Comparison of ENCODE assay signal across 8 cellular contexts in the genomic region with DNA sequence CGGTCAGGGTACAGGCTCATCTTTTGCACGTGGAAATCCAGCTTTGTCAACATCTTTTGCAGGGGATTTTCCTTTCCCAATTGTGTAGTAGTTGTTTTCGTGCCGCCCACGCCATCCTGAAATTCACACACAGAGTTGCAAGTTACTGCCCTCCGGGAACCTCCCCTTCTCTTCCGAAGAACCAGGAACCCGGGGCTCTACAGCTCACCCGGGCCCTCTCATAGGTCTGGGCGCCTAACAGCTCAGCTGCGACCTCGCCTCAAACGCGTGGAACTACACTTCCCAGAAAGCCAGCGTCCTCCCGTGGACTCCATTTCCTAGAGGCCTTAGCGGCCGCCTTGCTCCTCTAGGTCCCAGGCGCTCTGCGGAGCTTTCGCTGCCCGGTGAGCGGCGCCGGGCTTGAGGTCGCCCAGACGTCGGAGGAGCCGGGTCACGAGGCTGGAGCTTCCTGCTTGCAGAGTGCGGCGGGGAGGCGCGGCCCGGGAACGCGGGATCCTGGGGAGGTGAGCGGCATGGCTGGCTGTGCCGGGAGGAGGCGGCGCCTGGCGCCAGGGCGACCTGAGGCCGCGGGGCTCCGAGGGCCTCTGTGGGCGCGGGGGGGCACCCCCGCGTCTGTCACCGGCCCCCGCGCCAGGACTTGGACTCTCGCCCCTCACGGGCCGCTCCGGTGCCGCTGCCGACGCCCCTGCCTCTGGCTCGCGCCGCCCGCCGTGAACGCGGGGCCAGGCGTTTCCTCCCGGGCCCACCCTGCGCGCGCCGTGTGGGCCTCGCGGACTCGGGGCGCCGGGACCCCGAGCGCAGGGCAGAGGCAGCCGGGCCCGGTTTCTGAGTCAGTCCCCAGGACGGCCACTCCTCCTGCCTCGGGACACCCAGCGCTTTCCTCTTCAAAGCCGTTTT. TPM values are rescaled to one million over a fixed set of nuclear protein-coding genes. Genes with fewer than 3 reads are reported as not detected.
A peak's percentile ranks its signal among the peaks of the same experiment; 100 is the strongest.
DNase-seq lines count a peak whose midpoint lies in the region; ATAC-seq, FAIRE-seq and TF ChIP-seq lines count a peak whose summit lies in the region.

A gene (plus strand): TSS at position 329 of the 897 bp plus-strand sequence. CDS start 1,095 bp downstream, outside the sequence.

- H3K9me3 ChIP-seq in left ventricle myocardium inferior (replicated peaks) (no peaks in the 10 kb centered on the region), upper lobe of right lung (no peaks in the 10 kb centered on the region)

- peaks cover 38% of the 10 kb centered on the region for H3K4me1 ChIP-seq in left ventricle myocardium inferior
- peaks cover 13% of the 10 kb centered on the region for H3K4me1 ChIP-seq in upper lobe of right lung

- H3K9me3 Mint-ChIP-seq in progenitor cell of endocrine pancreas (ENCODE audit: low read depth), result no peaks in the 10 kb centered on the region

- peak within 1 kb of the TSS; percentile 79 for H3K4me3 Mint-ChIP-seq in progenitor cell of endocrine pancreas (ENCODE audit: low read depth)

- H3K36me3 ChIP-seq in left ventricle myocardium inferior (peaks cover 29% of the 10 kb centered on the region), upper lobe of right lung (peaks cover 12% of the 10 kb centered on the region)

- H3K27ac Mint-ChIP-seq in progenitor cell of endocrine pancreas, result peak within 1 kb of the TSS; percentile 88

- DNase-seq in GM12892 (ENCODE audit: insufficient read length), result peak; percentile 83
- peak; percentile 11 for DNase-seq in NCI-H1417 treated with DMSO at 0.1 percent for 48 hours (lab: John Stamatoyannopoulos, UW)
- peak; percentile 32 to 95 (median 84) for DNase-seq in amygdala (lab: John Stamatoyannopoulos, UW)
- peak; percentile 89 for DNase-seq in left ventricle myocardium inferior
- DNase-seq in progenitor cell of endocrine pancreas (ENCODE audit: low spot score, unreplicated experiment), result peak; percentile 78
- DNase-seq in upper lobe of right lung, result peak; percentile 96

- intact Hi-C loops in T-helper 1 cell treated with Interleukin-12 subunit alpha and Interleukin-12 subunit beta and Interleukin-4 antibody, amounts not matched to agents 30 ng/mL and 1 ng/mL, for 36 hours (cut with micrococcal nuclease), result loop anchor here (1.0 to 5.0 kb wide), 7 partner anchors 130 to 697 kb away; a partner anchor contains a TSS
- intact Hi-C loops in left ventricle myocardium inferior (cut with micrococcal nuclease) (loop anchor here (10.0 kb wide), 1 partner anchor 125 kb away; a partner anchor contains a TSS), upper lobe of right lung (cut with DNase I) (no loop called here)

- TF ChIP-seq POLR2A in GM12892 (IDR thresholded peaks at IDR 0.05; ENCODE audit: low read depth, low read length), result peak; percentile 56; the same call in 1 of the 2 replicates

- no peaks in the 10 kb centered on the region for H3K27me3 ChIP-seq in left ventricle myocardium inferior (ENCODE audit: low read depth)
- no peaks in the 10 kb centered on the region for H3K27me3 ChIP-seq in upper lobe of right lung

- FAIRE-seq in GM12892 (lab: Jason Lieb, UNC), result peak; percentile 60

- H3K4me3 ChIP-seq in left ventricle myocardium inferior (peak within 1 kb of the TSS; percentile 97), upper lobe of right lung (peak within 1 kb of the TSS; percentile 78)

- H3K36me3 Mint-ChIP-seq in progenitor cell of endocrine pancreas (ENCODE audit: insufficient read depth), result peaks cover 10% of the 10 kb centered on the region

- H3K4me1 Mint-ChIP-seq in progenitor cell of endocrine pancreas (ENCODE audit: low read depth), result peaks cover 10% of the 10 kb centered on the region

- H3K27me3 Mint-ChIP-seq in progenitor cell of endocrine pancreas, result no peaks in the 10 kb centered on the region

- no peak for TF ChIP-seq CTCF in left ventricle myocardium inferior (IDR thresholded peaks at IDR 0.05; ENCODE audit: borderline replicate concordance)
- no peak for TF ChIP-seq CTCF in progenitor cell of endocrine pancreas (IDR thresholded peaks at IDR 0.05; ENCODE audit: unreplicated experiment)
- TF ChIP-seq CTCF in upper lobe of right lung (IDR thresholded peaks at IDR 0.05), result peak; percentile 30

- ATAC-seq in HG02798 (IDR thresholded peaks at IDR 0.05; ENCODE audit: poor library complexity, unreplicated experiment) (peak; percentile 98), upper lobe of right lung (peak; percentile 98)

- H3K27ac ChIP-seq in left ventricle myocardium inferior (replicated peaks) (peak within 1 kb of the TSS; percentile 85), upper lobe of right lung (peak within 1 kb of the TSS; percentile 81)

RNA-seq across cellular contexts. Expression of the gene that starts here (rescaled TPM):
- 5.8 TPM for polyA plus RNA-seq in GM12892 (2012; ENCODE audit: missing spikeins)
- 16.6 and 16.8 TPM in 2 replicates for total RNA-seq in T-helper 1 cell treated with Interleukin-12 subunit alpha and Interleukin-12 subunit beta and Interleukin-4 antibody, amounts not matched to agents 30 ng/mL and 1 ng/mL, for 36 hours
- total RNA-seq in left ventricle myocardium inferior (7.2 TPM), progenitor cell of endocrine pancreas (27.2 and 30.9 TPM in 2 replicates), upper lobe of right lung (15.7 TPM)

Comparison
In these comparisons a context has a peak if more than half of its experiments do, and no peak if none do; other contexts are left out.
1. Peak in every context shown above with its lines: DNase-seq, ATAC-seq, H3K4me3 ChIP-seq and H3K27ac ChIP-seq.
2. DNase-seq: peak in every context shown above with its lines; median percentile 96 in upper lobe of right lung; 89 in left ventricle myocardium inferior; 84 in amygdala; 83 in GM12892; 78 in progenitor cell of endocrine pancreas; 11 in NCI-H1417 treated with DMSO at 0.1 percent for 48 hours.